4 cellular contexts compared by ENCODE assay signal in the genomic region with DNA sequence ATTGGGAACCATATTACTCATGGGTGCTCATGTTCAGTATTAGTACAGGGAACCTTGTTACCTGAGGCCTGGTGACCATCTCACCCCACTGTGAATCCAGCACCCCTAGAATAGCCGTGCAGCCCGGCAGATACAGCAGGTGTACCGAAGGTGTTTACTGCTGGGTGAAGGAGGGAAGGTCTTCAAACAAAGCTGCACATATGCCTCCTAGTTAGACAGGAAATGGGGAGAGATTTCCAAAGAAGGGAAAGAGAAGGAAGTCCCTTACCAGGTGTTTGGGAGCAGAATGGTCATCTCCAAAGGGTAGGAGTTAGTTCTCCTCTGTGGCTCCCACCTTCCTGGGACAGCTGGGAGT. TPM values are rescaled to one million over a fixed set of nuclear protein-coding genes. Genes with fewer than 3 reads are reported as not detected.
"Had no signal": no experiment of that assay in that cellular context is flagged by ENCODE, and none has a peak within 500 bp of the region (broad histone marks: within the 10 kb centered on the region; RNA-seq: fewer than 3 reads in every experiment).

No MANE protein-coding gene starts in this region.

- DNase-seq: GDM1, GF-D8 had no signal

- ATAC-seq: GM12878 had no signal

- H3K4me3 ChIP-seq: GM12878 had no signal

RNA-seq across cellular contexts. Expression of a gene that starts 2.4 kb away (rescaled TPM):
- total RNA-seq: G401, GM12878 had no signal
- polyA plus RNA-seq: GM12878 had no signal
